Comparison of ENCODE assay signal across 1 cellular context in genomic region chr14:101828038-101828437, GRCh38.
TF ChIP-seq lines count a peak whose summit lies in the region.

No MANE protein-coding gene starts in this region.

TF ChIP-seq in HepG2, 621 proteins besides CTCF, POLR2A, EP300 and RAD21 (continued from another document):
- TF ChIP-seq E2F2 (CRISPR knock-in tag; IDR thresholded peaks at IDR 0.05; ENCODE audit: borderline replicate concordance) = no peak
- TF ChIP-seq ARNT2 (CRISPR knock-in tag; IDR thresholded peaks at IDR 0.05; ENCODE audit: low read depth) = no peak
